In genomic region chr5:33827885-33828284, GRCh38 we compare ENCODE assay signal across 26 cellular contexts.
DNase-seq lines count a peak whose midpoint lies in the region; ATAC-seq and TF ChIP-seq lines count a peak whose summit lies in the region.
"Had no signal": no experiment of that assay in that cellular context is flagged by ENCODE, and none has a peak within 500 bp of the region (broad histone marks: within the 10 kb centered on the region; RNA-seq: fewer than 3 reads in every experiment).

No MANE protein-coding gene starts in this region.

- no peaks in the 10 kb centered on the region for H3K9me3 ChIP-seq in mammary epithelial cell (replicated peaks; ENCODE audit: insufficient read depth, low read length)
- no peaks in the 10 kb centered on the region for H3K9me3 ChIP-seq in RWPE2 (ENCODE audit: severe bottlenecking)
- H3K9me3 ChIP-seq in right lobe of liver, result no peaks in the 10 kb centered on the region
- H3K9me3 ChIP-seq: left ventricle myocardium inferior, neutrophil, stomach, tibial artery had no signal

- intact Hi-C loops in mammary epithelial cell (cut with micrococcal nuclease), result no loop called here
- intact Hi-C loops in MCF 10A (cut with micrococcal nuclease), result no loop called here
- intact Hi-C loops in right lobe of liver (cut with DNase I), result no loop called here

- H2AFZ ChIP-seq in mammary epithelial cell (ENCODE audit: low read depth, low read length), result no peak overlapping the region

- peaks cover 9% of the 10 kb centered on the region for H3K4me1 ChIP-seq in mammary epithelial cell (ENCODE audit: insufficient read depth, low read length)
- H3K4me1 ChIP-seq in RWPE2 (ENCODE audit: insufficient read depth, poor library complexity, severe bottlenecking), result peaks cover 14% of the 10 kb centered on the region
- no peaks in the 10 kb centered on the region for H3K4me1 ChIP-seq in right lobe of liver

- no peak overlapping the region for H3K4me2 ChIP-seq in mammary epithelial cell (ENCODE audit: insufficient read depth, low read depth, low read length)

- no peaks in the 10 kb centered on the region for H3K36me3 ChIP-seq in mammary epithelial cell (ENCODE audit: insufficient read depth, low read length)
- no peaks in the 10 kb centered on the region for H3K36me3 ChIP-seq in RWPE2 (ENCODE audit: low read depth)
- no peaks in the 10 kb centered on the region for H3K36me3 ChIP-seq in right lobe of liver
- H3K36me3 ChIP-seq: left ventricle myocardium inferior, neutrophil, stomach, tibial artery had no signal

- no peaks in the 10 kb centered on the region for H4K20me1 ChIP-seq in mammary epithelial cell (ENCODE audit: insufficient read depth, low read length)

- TF ChIP-seq POLR2A in right lobe of liver (IDR thresholded peaks at IDR 0.05), result no peak

- CTCF ChIA-PET in mammary epithelial cell (lab: Charles Lee; ENCODE audit: low non-redundant PET) (no interaction called here), MCF 10A (lab: Yijun Ruan, JAX) (no interaction called here)

- H3K27me3 ChIP-seq in mammary epithelial cell (ENCODE audit: insufficient read depth, low read length) (no peaks in the 10 kb centered on the region), RWPE2 (ENCODE audit: insufficient read depth, poor library complexity, severe bottlenecking) (no peaks in the 10 kb centered on the region), right lobe of liver (no peaks in the 10 kb centered on the region)
- H3K27me3 ChIP-seq: neutrophil, stomach, tibial artery had no signal

- BruUV-seq in mammary epithelial cell (replicated peaks; lab: Mats Ljungman, UMichigan) (no TSS peak), MCF 10A (replicated peaks; lab: Mats Ljungman, UMichigan) (no TSS peak)

- H3K36me3 Mint-ChIP-seq in MCF 10A (ENCODE audit: insufficient read depth, unreplicated experiment), result no peaks in the 10 kb centered on the region
- H3K36me3 Mint-ChIP-seq: activated naive CD4-positive, alpha-beta T cell treated with anti-CD3 and anti-CD28 coated beads, Interleukin-2, amount 50 U/mL, for 24 hours; naive B cell had no signal

- no peak overlapping the region for H3K27ac Mint-ChIP-seq in MCF 10A (ENCODE audit: low read depth, unreplicated experiment)
- H3K27ac Mint-ChIP-seq: activated naive CD4-positive, alpha-beta T cell treated with anti-CD3 and anti-CD28 coated beads, Interleukin-2, amount 50 U/mL, for 24 hours; B cell; naive B cell had no signal

- no peak overlapping the region for H3K4me3 Mint-ChIP-seq in MCF 10A (ENCODE audit: unreplicated experiment)
- H3K4me3 Mint-ChIP-seq: activated naive CD4-positive, alpha-beta T cell treated with anti-CD3 and anti-CD28 coated beads, Interleukin-2, amount 50 U/mL, for 24 hours; B cell; naive B cell had no signal

- TF ChIP-seq CTCF in mammary epithelial cell (conservative IDR thresholded peaks at IDR 0.05 in 1 of 2, IDR thresholded peaks at IDR 0.05 in 1 of 2; ENCODE audit: extremely low read depth in 1 of 2, insufficient read depth in 1 of 2, low read depth in 1 of 2, low read length in 2 of 2), result no peak
- TF ChIP-seq CTCF in MCF 10A (IDR thresholded peaks at IDR 0.05; ENCODE audit: unreplicated experiment), result no peak
- no peak for TF ChIP-seq CTCF in RWPE2 (IDR thresholded peaks at IDR 0.05; ENCODE audit: poor library complexity, severe bottlenecking)
- no peak for TF ChIP-seq CTCF in fibroblast of the aortic adventitia (IDR thresholded peaks at IDR 0.05; ENCODE audit: insufficient read depth, low read length)
- TF ChIP-seq CTCF in right lobe of liver (IDR thresholded peaks at IDR 0.05), result no peak

- H3K27ac ChIP-seq in mammary epithelial cell (ENCODE audit: insufficient read depth, low read depth, low read length), result peak overlapping the region; percentile 3
- H3K27ac ChIP-seq in RWPE2 (ENCODE audit: poor library complexity, severe bottlenecking), result peak overlapping the region; percentile 61
- no peak overlapping the region for H3K27ac ChIP-seq in right lobe of liver
- H3K27ac ChIP-seq: neutrophil, stomach, tibial artery had no signal

- H3K27me3 Mint-ChIP-seq in MCF 10A (ENCODE audit: insufficient read depth, unreplicated experiment), result peaks cover 12% of the 10 kb centered on the region
- H3K27me3 Mint-ChIP-seq: activated naive CD4-positive, alpha-beta T cell treated with anti-CD3 and anti-CD28 coated beads, Interleukin-2, amount 50 U/mL, for 24 hours; naive B cell had no signal

- peak; percentile 80 for ATAC-seq in RWPE2 (ENCODE audit: low read depth)
- no peak for ATAC-seq in right lobe of liver
- ATAC-seq in GM21360 (IDR thresholded peaks at IDR 0.05; ENCODE audit: unreplicated experiment), result no peak
- ATAC-seq: K562 had no signal

- no peaks in the 10 kb centered on the region for H3K9me3 Mint-ChIP-seq in MCF 10A (ENCODE audit: unreplicated experiment)
- H3K9me3 Mint-ChIP-seq: activated naive CD4-positive, alpha-beta T cell treated with anti-CD3 and anti-CD28 coated beads, Interleukin-2, amount 50 U/mL, for 24 hours; naive B cell had no signal

- DNase-seq in mammary epithelial cell (no peak), MCF 10A (ENCODE audit: unreplicated experiment) (no peak), RWPE2 (ENCODE audit: low spot score) (no peak), fibroblast of the aortic adventitia (ENCODE audit: low read depth) (peak; percentile 64), right lobe of liver (no peak), Kasumi-1 (lab: John Stamatoyannopoulos, UW) (no peak)
- no peak for DNase-seq in activated CD4-positive, alpha-beta T cell treated with anti-CD3 and anti-CD28 coated beads for 1 hour
- DNase-seq: activated CD4-positive, alpha-beta T cell treated with anti-CD3 and anti-CD28 coated beads, Interleukin-2, amount 50 U/mL, for 48 hours; aorta; central memory CD4-positive, alpha-beta T cell; dermis blood vessel endothelial cell; DMS153; left ventricle myocardium inferior; naive B cell; NCI-H1436 treated with DMSO at 0.1 percent for 48 hours; NCI-H510A treated with DMSO at 0.1 percent for 48 hours; SHP77 treated with DMSO at 0.1 percent for 48 hours; small intestine; stimulated activated CD4-positive, alpha-beta T cell treated with anti-CD3 and anti-CD28 coated beads, Interleukin-2, amount 100 ng/mL, for 24 hours; stomach; tibial artery had no signal

- no peaks in the 10 kb centered on the region for H3K79me2 ChIP-seq in mammary epithelial cell (ENCODE audit: insufficient read depth, low read length)

- no peaks in the 10 kb centered on the region for H3K4me1 Mint-ChIP-seq in MCF 10A (ENCODE audit: insufficient read depth, unreplicated experiment)
- H3K4me1 Mint-ChIP-seq: activated naive CD4-positive, alpha-beta T cell treated with anti-CD3 and anti-CD28 coated beads, Interleukin-2, amount 50 U/mL, for 24 hours had no signal

- WGBS in mammary epithelial cell (ENCODE audit: low coverage, missing lambda C conversion rate), result 20% methylated on average over 1 of the region's 1 CpG
- WGBS in right lobe of liver (ENCODE audit: insufficient coverage, low coverage, low lambda C conversion rate, missing lambda C conversion rate), result 7% methylated on average over 1 of the region's 1 CpG

- POLR2A ChIA-PET in MCF 10A (lab: Yijun Ruan, JAX), result interaction anchor here (0.7 kb wide), 1 partner anchor 13 kb away, joined by 3 read pairs; no protein-coding TSS in a partner anchor

- dilution Hi-C loops in mammary epithelial cell (cut with HindIII; ENCODE audit: low sequenced_read_pairs), result no loop called here

- H3K9ac ChIP-seq in mammary epithelial cell (ENCODE audit: insufficient read depth, low read length), result no peak overlapping the region

- H3K4me3 ChIP-seq in mammary epithelial cell (replicated peaks in 1 of 3; ENCODE audit: insufficient read depth in 1 of 3, low read depth in 2 of 3, low read length in 3 of 3) (no peak overlapping the region), RWPE2 (ENCODE audit: severe bottlenecking) (no peak overlapping the region), fibroblast of the aortic adventitia (ENCODE audit: low read depth, low read length) (no peak overlapping the region), right lobe of liver (no peak overlapping the region)
- H3K4me3 ChIP-seq: K562, left ventricle myocardium inferior, stomach, tibial artery had no signal

- in situ Hi-C loops in mammary epithelial cell (cut with MboI; ENCODE audit: low sequenced_read_pairs in 2 of 2), result no loop called here

Comparison
In these comparisons a context has a peak if more than half of its experiments do, and no peak if none do; other contexts are left out.
1. H3K27ac ChIP-seq: peak in mammary epithelial cell (single experiment) and RWPE2 (single experiment); none in right lobe of liver (0 of 3).